In genomic region chr18:35974181-35974580, GRCh38 we compare ENCODE assay signal across 1 cellular context.
TF ChIP-seq lines count a peak whose summit lies in the region.

No MANE protein-coding gene starts in this region.

TF ChIP-seq in GM12878, 131 proteins besides CTCF, POLR2A, EP300 and RAD21 (continued from another document):
- TF ChIP-seq USF1 (IDR thresholded peaks at IDR 0.05; ENCODE audit: borderline replicate concordance, extremely low read length, insufficient read depth, low read depth, low read length), result no peak
- TF ChIP-seq ETV6 (conservative IDR thresholded peaks at IDR 0.05 in 1 of 2, IDR thresholded peaks at IDR 0.05 in 1 of 2; ENCODE audit: borderline replicate concordance in 1 of 2, low read depth in 1 of 2), result no peak
- no peak for TF ChIP-seq ZNF384 (IDR thresholded peaks at IDR 0.05; ENCODE audit: borderline replicate concordance, low read depth, low read length)
- no peak for TF ChIP-seq E2F4 (IDR thresholded peaks at IDR 0.05; ENCODE audit: low read depth, low read length)
- TF ChIP-seq TCF12 (IDR thresholded peaks at IDR 0.05; ENCODE audit: low read depth, low read length), result no peak
- TF ChIP-seq PBX3 (IDR thresholded peaks at IDR 0.05; ENCODE audit: insufficient replicate concordance, low read depth, low read length), result no peak
- no peak for TF ChIP-seq ZNF592 (IDR thresholded peaks at IDR 0.05)
- no peak for TF ChIP-seq ZNF24 (IDR thresholded peaks at IDR 0.05)
